8 cellular contexts compared by ENCODE assay signal in the genomic region with DNA sequence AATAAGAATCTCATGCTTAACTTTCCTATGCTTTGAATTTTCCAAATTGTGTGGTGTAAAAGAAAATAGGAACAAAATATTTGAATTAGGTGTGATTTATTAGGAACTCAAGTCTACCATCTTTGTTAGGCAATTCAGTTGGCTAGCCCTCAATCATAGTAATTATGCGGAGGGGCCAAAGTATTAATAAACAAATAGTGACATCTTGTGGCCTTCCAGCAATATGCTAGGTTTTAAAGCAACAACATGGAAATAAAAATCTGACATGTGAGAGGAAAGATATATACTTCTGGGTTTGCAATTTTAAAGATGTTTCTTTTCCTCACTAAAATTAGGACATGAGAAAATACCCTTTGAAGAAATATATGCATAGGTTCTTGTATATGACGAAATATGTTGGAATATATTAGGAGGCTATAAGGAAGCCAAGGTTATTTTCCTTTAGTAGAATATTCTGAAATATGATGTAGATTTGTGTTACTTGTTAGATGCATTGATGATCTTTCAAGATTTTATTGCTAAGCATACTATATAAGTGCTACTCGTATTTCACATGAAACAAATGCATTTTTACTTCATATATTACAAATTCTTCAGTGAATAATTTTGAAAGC.
A peak's percentile ranks its signal among the peaks of the same experiment; 100 is the strongest.
DNase-seq lines count a peak whose midpoint lies in the region; ATAC-seq and TF ChIP-seq lines count a peak whose summit lies in the region.

No MANE protein-coding gene starts in this region.

- H3K4me2 ChIP-seq in PC-3 (ENCODE audit: low read length), result no peak overlapping the region

- peak; percentile 29; the same call in 1 of the 2 replicates for ATAC-seq in PC-3
- peak; percentile 46 for ATAC-seq in esophagus mucosa
- no peak for ATAC-seq in GM18861 (IDR thresholded peaks at IDR 0.05; ENCODE audit: unreplicated experiment)
- ATAC-seq in GM21825 (IDR thresholded peaks at IDR 0.05; ENCODE audit: unreplicated experiment), result no peak
- ATAC-seq in HG03097 (IDR thresholded peaks at IDR 0.05; ENCODE audit: low FRiP score, unreplicated experiment), result no peak

- no peaks in the 10 kb centered on the region for H3K36me3 ChIP-seq in PC-3 (ENCODE audit: low read depth, low read length)

- TF ChIP-seq CTCF in PC-3 (conservative IDR thresholded peaks at IDR 0.05; ENCODE audit: low read depth, low read length), result peak; percentile 74

- H3F3A ChIP-seq in PC-3 (ENCODE audit: low read length, unreplicated experiment), result no peaks in the 10 kb centered on the region

- H3K4me3 ChIP-seq in PC-3 (ENCODE audit: low read length), result no peak overlapping the region

- H4K20me1 ChIP-seq in PC-3 (ENCODE audit: low read length), result no peaks in the 10 kb centered on the region

- no peaks in the 10 kb centered on the region for H3K9me3 ChIP-seq in PC-3 (ENCODE audit: low read length)

- no TSS peak for BruUV-seq in PC-3 (replicated peaks; lab: Mats Ljungman, UMichigan)

- no peak overlapping the region for H3K27ac ChIP-seq in PC-3 (ENCODE audit: low read length)

- CTCF ChIA-PET in PC-3 (lab: Charles Lee), result no interaction called here

- H3K4me1 ChIP-seq in PC-3 (ENCODE audit: insufficient read depth, low read length), result no peaks in the 10 kb centered on the region

- peak; percentile 34 for DNase-seq in Daoy (ENCODE audit: low read depth)
- peak; percentile 11 to 41 for DNase-seq in Kasumi-1 (lab: John Stamatoyannopoulos, UW)
- peak; percentile 67 for DNase-seq in PC-3
- peak; percentile 34 for DNase-seq in putamen (ENCODE audit: low spot score)

- H3K27me3 ChIP-seq in PC-3 (ENCODE audit: low read length), result peaks cover 8% of the 10 kb centered on the region; the same call in 1 of the 2 replicates

- POLR2A ChIA-PET in PC-3 (lab: Charles Lee; ENCODE audit: unreplicated experiment), result no interaction called here

- H3K9me2 ChIP-seq in PC-3 (replicated peaks; ENCODE audit: low read length), result no peaks in the 10 kb centered on the region

- H2AFZ ChIP-seq in PC-3 (ENCODE audit: low read length), result no peak overlapping the region

- H3K79me2 ChIP-seq in PC-3 (ENCODE audit: low read length), result no peaks in the 10 kb centered on the region

- intact Hi-C loops in PC-3 (cut with micrococcal nuclease), result loop anchor here (1.0 to 5.0 kb wide), 3 partner anchors 246 to 370 kb away; no protein-coding TSS in a partner anchor

- H3K9ac ChIP-seq in PC-3 (ENCODE audit: low read length), result no peak overlapping the region

Comparison
In these comparisons a context has a peak if more than half of its experiments do, and no peak if none do; other contexts are left out.
1. ATAC-seq: peak in PC-3 (single experiment) and esophagus mucosa (single experiment); none in GM18861 (single experiment), GM21825 (single experiment) and HG03097 (single experiment).
2. Peak in every context shown above with its lines, with median percentiles within 50 percentile points of each other: DNase-seq.